In genomic region chr2:204380141-204380881, GRCh38 we compare ENCODE assay signal across 21 cellular contexts.
DNase-seq lines count a peak whose midpoint lies in the region; ATAC-seq, FAIRE-seq and TF ChIP-seq lines count a peak whose summit lies in the region.
"Had no signal": no experiment of that assay in that cellular context is flagged by ENCODE, and none has a peak within 500 bp of the region (broad histone marks: within the 10 kb centered on the region; RNA-seq: fewer than 3 reads in every experiment).

No MANE protein-coding gene starts in this region.

- TF ChIP-seq RAD21 in HepG2 (CRISPR knock-in tag; IDR thresholded peaks at IDR 0.05) = no peak

- 10% methylated on average over 5 of the region's 5 CpGs for WGBS in HepG2 (ENCODE audit: low lambda C conversion rate)
- WGBS in right lobe of liver (ENCODE audit: insufficient coverage, low coverage, low lambda C conversion rate, missing lambda C conversion rate) = 54% methylated on average over 5 of the region's 5 CpGs

- H3K4me2 ChIP-seq in HepG2 (ENCODE audit: low read depth, low read length) = no peak overlapping the region
- H3K4me2 ChIP-seq: BLaER1 had no signal

- H3K9me3 ChIP-seq in HepG2 (ENCODE audit: low read length) (peaks cover 32% of the 10 kb centered on the region), right lobe of liver (no peaks in the 10 kb centered on the region)
- H3K9me3 ChIP-seq: Caco-2 had no signal

- H3K4me3 ChIP-seq in HepG2 (replicated peaks in 1 of 3; ENCODE audit: insufficient read depth in 1 of 3, low read depth in 2 of 3, low read length in 3 of 3) (no peak overlapping the region), right lobe of liver (no peak overlapping the region)
- H3K4me3 ChIP-seq: BLaER1 had no signal

- no peak for TF ChIP-seq POLR2A in HepG2 (IDR thresholded peaks at IDR 0.05; ENCODE audit: insufficient read depth in 1 of 2, low read depth in 2 of 2, low read length in 2 of 2)
- no peak for TF ChIP-seq POLR2A in right lobe of liver (IDR thresholded peaks at IDR 0.05)

- no peaks in the 10 kb centered on the region for H3K4me1 Mint-ChIP-seq in WTC11
- H3K4me1 Mint-ChIP-seq in neural crest cell = no peaks in the 10 kb centered on the region
- H3K4me1 Mint-ChIP-seq: B cell; CD4-positive, CD25-positive, alpha-beta regulatory T cell had no signal

- ATAC-seq in HepG2 = no peak
- no peak for ATAC-seq in right lobe of liver
- no peak for ATAC-seq in WTC11
- ATAC-seq: CD8-positive, alpha-beta T cell had no signal

- no peak for DNase-seq in HepG2 (ENCODE audit: low spot score)
- DNase-seq in right lobe of liver = no peak
- DNase-seq in WTC11 (ENCODE audit: low spot score) = no peak
- DNase-seq in neural crest cell (ENCODE audit: low read depth, low spot score) = no peak
- DNase-seq in T-helper 1 cell = no peak
- no peak for DNase-seq in NCI-H345 treated with DMSO at 0.1 percent for 48 hours (lab: John Stamatoyannopoulos, UW; ENCODE audit: unreplicated experiment)
- DNase-seq: Caco-2; CD4-positive, CD25-positive, alpha-beta regulatory T cell; CD8-positive, alpha-beta T cell; DMS153; DND-41; H7; HCEC 1CT had no signal

- in situ Hi-C loops in HepG2 (cut with HindIII; ENCODE audit: extremely low pct_ligation_motif_present, low pct_unique_long_range_greater_than_20kb) = no loop called here

- H3K36me3 Mint-ChIP-seq in WTC11 (no peaks in the 10 kb centered on the region), neural crest cell (ENCODE audit: low read depth) (peaks cover 5% of the 10 kb centered on the region)
- H3K36me3 Mint-ChIP-seq: CD4-positive, CD25-positive, alpha-beta regulatory T cell; CD8-positive, alpha-beta T cell had no signal

- intact Hi-C loops in HepG2 (cut with micrococcal nuclease; ENCODE audit: unreplicated experiment) = no loop called here
- intact Hi-C loops in right lobe of liver (cut with DNase I) = no loop called here

- no peaks in the 10 kb centered on the region for H3K36me3 ChIP-seq in HepG2 (replicated peaks in 1 of 2; ENCODE audit: control insufficient read depth in 1 of 2, insufficient read depth in 2 of 2, low read length in 2 of 2)
- H3K36me3 ChIP-seq in right lobe of liver = no peaks in the 10 kb centered on the region
- H3K36me3 ChIP-seq: BLaER1 had no signal

- H3K27ac Mint-ChIP-seq in WTC11 = no peak overlapping the region
- peak overlapping the region; percentile 58 for H3K27ac Mint-ChIP-seq in neural crest cell (ENCODE audit: unreplicated experiment)
- H3K27ac Mint-ChIP-seq: B cell; CD4-positive, CD25-positive, alpha-beta regulatory T cell; CD8-positive, alpha-beta T cell had no signal

- no peaks in the 10 kb centered on the region for H4K20me1 ChIP-seq in HepG2 (ENCODE audit: insufficient read depth, low read length)
- H4K20me1 ChIP-seq: BLaER1 had no signal

- no peak overlapping the region for H2AFZ ChIP-seq in HepG2 (ENCODE audit: low read length)

- TF ChIP-seq CTCF in HepG2 (CRISPR knock-in tag; IDR thresholded peaks at IDR 0.05) (no peak), right lobe of liver (IDR thresholded peaks at IDR 0.05) (no peak), WTC11 (IDR thresholded peaks at IDR 0.05) (no peak), neural crest cell (conservative IDR thresholded peaks at IDR 0.05) (no peak)

- no peak for FAIRE-seq in HepG2 (lab: Jason Lieb, UNC)
- FAIRE-seq: A204.1, G401.6, GM18507, H1 had no signal

- H3K9ac ChIP-seq in HepG2 (ENCODE audit: insufficient read depth, low read depth, low read length) = no peak overlapping the region
- H3K9ac ChIP-seq: BLaER1 had no signal

- no peaks in the 10 kb centered on the region for H3K79me2 ChIP-seq in HepG2 (ENCODE audit: insufficient read depth, low read length)

- POLR2A ChIA-PET in HepG2 (lab: Yijun Ruan, JAX) (no interaction called here), WTC11 (lab: Charles Lee) (no interaction called here)

- H3K9me3 Mint-ChIP-seq in WTC11 = peaks cover 20% of the 10 kb centered on the region
- H3K9me3 Mint-ChIP-seq in neural crest cell = peaks cover 27% of the 10 kb centered on the region
- H3K9me3 Mint-ChIP-seq: CD8-positive, alpha-beta T cell had no signal

- no TSS peak for BruUV-seq in HepG2 (replicated peaks; lab: Mats Ljungman, UMichigan)

- CTCF ChIA-PET in HepG2 (lab: Yijun Ruan, JAX; ENCODE audit: low intra/inter-chr PET ratio, low total read pairs) (no interaction called here), WTC11 (lab: Charles Lee) (no interaction called here)

- H3K27me3 ChIP-seq in HepG2 (ENCODE audit: control insufficient read depth in 1 of 2, insufficient read depth in 2 of 2, low read length in 2 of 2) (no peaks in the 10 kb centered on the region), right lobe of liver (no peaks in the 10 kb centered on the region)
- H3K27me3 ChIP-seq: BLaER1 had no signal

- H3K27me3 Mint-ChIP-seq in WTC11 (ENCODE audit: low read depth) (no peaks in the 10 kb centered on the region; the same call in 1 of the 2 replicates), neural crest cell (ENCODE audit: low read depth) (no peaks in the 10 kb centered on the region)
- H3K27me3 Mint-ChIP-seq: B cell; CD4-positive, CD25-positive, alpha-beta regulatory T cell had no signal

- H3K27ac ChIP-seq in HepG2 (ENCODE audit: extremely low read length, insufficient read depth, low read length) (no peak overlapping the region), right lobe of liver (no peak overlapping the region)
- H3K27ac ChIP-seq: 22Rv1, BLaER1, C4-2B had no signal

- no peaks in the 10 kb centered on the region for H3K4me1 ChIP-seq in HepG2 (ENCODE audit: insufficient read depth, low read length)
- no peaks in the 10 kb centered on the region for H3K4me1 ChIP-seq in right lobe of liver
- H3K4me1 ChIP-seq: BLaER1, Caco-2 had no signal

- H3K4me3 Mint-ChIP-seq in WTC11 (no peak overlapping the region), neural crest cell (no peak overlapping the region)
- H3K4me3 Mint-ChIP-seq: B cell; CD4-positive, CD25-positive, alpha-beta regulatory T cell; CD8-positive, alpha-beta T cell had no signal

- TF ChIP-seq EP300 in HepG2 (IDR thresholded peaks at IDR 0.05; ENCODE audit: low read depth in 2 of 2, low read length in 2 of 2) = no peak
- TF ChIP-seq EP300 in HepG2 (CRISPR knock-in tag; IDR thresholded peaks at IDR 0.05; ENCODE audit: borderline replicate concordance) = no peak

TF ChIP-seq in HepG2, 621 proteins besides CTCF, POLR2A, EP300 and RAD21 (continues in another document):
- TF ChIP-seq RBFOX2 (IDR thresholded peaks at IDR 0.05; ENCODE audit: low read depth, low read length) (no peak), ATF2 (CRISPR knock-in tag; IDR thresholded peaks at IDR 0.05) (no peak), SOX6 (IDR thresholded peaks at IDR 0.05) (no peak), SOX6 (CRISPR knock-in tag; IDR thresholded peaks at IDR 0.05) (peak; percentile 14; the same call in 1 of the 2 replicates), NFE2 (CRISPR knock-in tag; IDR thresholded peaks at IDR 0.05) (no peak)

TF ChIP-seq in WTC11, 78 proteins besides CTCF, POLR2A, EP300 and RAD21 (continues in another document):
- TF ChIP-seq ZNF532 (CRISPR knock-in tag; IDR thresholded peaks at IDR 0.05; ENCODE audit: borderline replicate concordance) (no peak), ZNF138 (CRISPR knock-in tag; conservative IDR thresholded peaks at IDR 0.05) (no peak), ERG (CRISPR knock-in tag; IDR thresholded peaks at IDR 0.05) (no peak), USF2 (CRISPR knock-in tag; IDR thresholded peaks at IDR 0.05) (peak; percentile 69)

Comparison
In these comparisons a context has a peak if more than half of its experiments do, and no peak if none do; other contexts are left out.
1. Of the 50 proteins assayed by ChIP-seq in both HepG2 and WTC11: peak only in HepG2: none; only in WTC11: USF2; in both: none; in neither: 49.